In genomic region chr6:129146836-129147366, GRCh38 we compare ENCODE assay signal across 17 cellular contexts.
A peak's percentile ranks its signal among the peaks of the same experiment; 100 is the strongest.
DNase-seq lines count a peak whose midpoint lies in the region; ATAC-seq and TF ChIP-seq lines count a peak whose summit lies in the region.
"Had no signal": no experiment of that assay in that cellular context is flagged by ENCODE, and none has a peak within 500 bp of the region (broad histone marks: within the 10 kb centered on the region; RNA-seq: fewer than 3 reads in every experiment).

No MANE protein-coding gene starts in this region.

- DNase-seq in NCI-H1417 (lab: John Stamatoyannopoulos, UW) (peak in 2 of 3 experiments; percentile 39 to 59), NCI-H1417 treated with DMSO at 0.1 percent for 48 hours (lab: John Stamatoyannopoulos, UW) (no peak), NCI-H1694 (lab: John Stamatoyannopoulos, UW) (peak; percentile 16), neural crest cell (ENCODE audit: low read depth, low spot score) (no peak), GM03348 (ENCODE audit: low spot score) (no peak)
- no peak for DNase-seq in activated T-helper 1 cell treated with anti-CD3 and anti-CD28 coated beads, Interleukin-12 subunit alpha, Interleukin-12 subunit beta, Interleukin-2, Interleukin-4 antibody, amounts not matched to agents 30 ng/mL and 10 ng/mL and 1 ng/mL, durations not matched to agents 14 hours and 24 hours and 36 hours (ENCODE audit: low spot score)
- DNase-seq: Calu3; CD4-positive, CD25-positive, alpha-beta regulatory T cell; H7; NCI-H1436 treated with DMSO at 0.1 percent for 48 hours; NCI-H2107; NCI-H345; NCI-H748 treated with DMSO at 0.1 percent for 48 hours; PC-3 had no signal

- H3K36me3 Mint-ChIP-seq in brain: no peaks in the 10 kb centered on the region
- H3K36me3 Mint-ChIP-seq in neural crest cell (ENCODE audit: low read depth): no peaks in the 10 kb centered on the region
- H3K36me3 Mint-ChIP-seq in activated T-helper 1 cell treated with anti-CD3 and anti-CD28 coated beads, Interleukin-12 subunit alpha, Interleukin-12 subunit beta, Interleukin-2, Interleukin-4 antibody, amounts not matched to agents 30 ng/mL and 10 ng/mL and 1 ng/mL, durations not matched to agents 14 hours and 24 hours and 36 hours (ENCODE audit: low read depth): no peaks in the 10 kb centered on the region
- H3K36me3 Mint-ChIP-seq: CD4-positive, CD25-positive, alpha-beta regulatory T cell had no signal

- no peaks in the 10 kb centered on the region for H3K27me3 Mint-ChIP-seq in brain
- H3K27me3 Mint-ChIP-seq in neural crest cell (ENCODE audit: low read depth): no peaks in the 10 kb centered on the region
- peaks cover 4% of the 10 kb centered on the region for H3K27me3 Mint-ChIP-seq in activated T-helper 1 cell treated with anti-CD3 and anti-CD28 coated beads, Interleukin-12 subunit alpha, Interleukin-12 subunit beta, Interleukin-2, Interleukin-4 antibody, amounts not matched to agents 30 ng/mL and 10 ng/mL and 1 ng/mL, durations not matched to agents 14 hours and 24 hours and 36 hours (ENCODE audit: insufficient read depth)
- H3K27me3 Mint-ChIP-seq: B cell had no signal

- H3K27ac Mint-ChIP-seq in brain (peak overlapping the region in 3 of 5 experiments; percentile 67 to 90 (median 89)), neural crest cell (ENCODE audit: unreplicated experiment) (peak overlapping the region; percentile 40)
- no peak overlapping the region for H3K27ac Mint-ChIP-seq in activated T-helper 1 cell treated with anti-CD3 and anti-CD28 coated beads, Interleukin-12 subunit alpha, Interleukin-12 subunit beta, Interleukin-2, Interleukin-4 antibody, amounts not matched to agents 30 ng/mL and 10 ng/mL and 1 ng/mL, durations not matched to agents 14 hours and 24 hours and 36 hours
- H3K27ac Mint-ChIP-seq: B cell; CD4-positive, CD25-positive, alpha-beta regulatory T cell had no signal

- intact Hi-C loops in activated T-helper 1 cell treated with anti-CD3 and anti-CD28 coated beads, Interleukin-12 subunit alpha, Interleukin-12 subunit beta, Interleukin-2, Interleukin-4 antibody, amounts not matched to agents 30 ng/mL and 10 ng/mL and 1 ng/mL, durations not matched to agents 14 hours and 24 hours and 36 hours (cut with micrococcal nuclease): no loop called here

- ATAC-seq in GM18498 (IDR thresholded peaks at IDR 0.05; ENCODE audit: unreplicated experiment): no peak
- ATAC-seq: PC-3 had no signal

- H3K4me3 Mint-ChIP-seq in brain (peak overlapping the region in 1 of 5 experiments; percentile 12), neural crest cell (no peak overlapping the region)
- no peak overlapping the region for H3K4me3 Mint-ChIP-seq in activated T-helper 1 cell treated with anti-CD3 and anti-CD28 coated beads, Interleukin-12 subunit alpha, Interleukin-12 subunit beta, Interleukin-2, Interleukin-4 antibody, amounts not matched to agents 30 ng/mL and 10 ng/mL and 1 ng/mL, durations not matched to agents 14 hours and 24 hours and 36 hours
- H3K4me3 Mint-ChIP-seq: B cell; CD4-positive, CD25-positive, alpha-beta regulatory T cell had no signal

- H3K9me3 Mint-ChIP-seq in brain (no peaks in the 10 kb centered on the region), neural crest cell (no peaks in the 10 kb centered on the region)
- no peaks in the 10 kb centered on the region for H3K9me3 Mint-ChIP-seq in activated T-helper 1 cell treated with anti-CD3 and anti-CD28 coated beads, Interleukin-12 subunit alpha, Interleukin-12 subunit beta, Interleukin-2, Interleukin-4 antibody, amounts not matched to agents 30 ng/mL and 10 ng/mL and 1 ng/mL, durations not matched to agents 14 hours and 24 hours and 36 hours

- peaks cover 29% of the 10 kb centered on the region for H3K4me1 Mint-ChIP-seq in brain
- peaks cover 4% of the 10 kb centered on the region for H3K4me1 Mint-ChIP-seq in neural crest cell
- no peaks in the 10 kb centered on the region for H3K4me1 Mint-ChIP-seq in activated T-helper 1 cell treated with anti-CD3 and anti-CD28 coated beads, Interleukin-12 subunit alpha, Interleukin-12 subunit beta, Interleukin-2, Interleukin-4 antibody, amounts not matched to agents 30 ng/mL and 10 ng/mL and 1 ng/mL, durations not matched to agents 14 hours and 24 hours and 36 hours (ENCODE audit: low read depth)
- H3K4me1 Mint-ChIP-seq: B cell; CD4-positive, CD25-positive, alpha-beta regulatory T cell had no signal

- no peak for TF ChIP-seq CTCF in brain (conservative IDR thresholded peaks at IDR 0.05)
- TF ChIP-seq CTCF in neural crest cell (conservative IDR thresholded peaks at IDR 0.05): no peak

Comparison
In these comparisons a context has a peak if more than half of its experiments do, and no peak if none do; other contexts are left out.
1. DNase-seq: peak in NCI-H1417 (2 of 3) and NCI-H1694 (single experiment); none in NCI-H1417 treated with DMSO at 0.1 percent for 48 hours (single experiment), neural crest cell (single experiment), GM03348 (single experiment) and activated T-helper 1 cell treated with anti-CD3 and anti-CD28 coated beads, Interleukin-12 subunit alpha, Interleukin-12 subunit beta, Interleukin-2, Interleukin-4 antibody, amounts not matched to agents 30 ng/mL and 10 ng/mL and 1 ng/mL, durations not matched to agents 14 hours and 24 hours and 36 hours (single experiment).